ENCODE assay signal across 8 cellular contexts in genomic region chr6:33455051-33455450, GRCh38. TPM values are rescaled to one million over a fixed set of nuclear protein-coding genes. Genes with fewer than 3 reads are reported as not detected.
DNase-seq lines count a peak whose midpoint lies in the region; ATAC-seq, FAIRE-seq and TF ChIP-seq lines count a peak whose summit lies in the region.

No MANE protein-coding gene starts in this region.

- H3K27me3 Mint-ChIP-seq in brain = peaks cover 12% of the 10 kb centered on the region

- no peak overlapping the region for H2BK12ac ChIP-seq in mesenchymal stem cell (ENCODE audit: low read length in 2 of 2)

- H4K8ac ChIP-seq in mesenchymal stem cell (ENCODE audit: low read length) = peak overlapping the region; percentile 20

- peak overlapping the region; percentile 75 for H2AFZ ChIP-seq in mesenchymal stem cell (ENCODE audit: low read depth, low read length)

- TF ChIP-seq CTCF in cardiac muscle cell (IDR thresholded peaks at IDR 0.05; ENCODE audit: low read depth, low read length) = no peak
- no peak for TF ChIP-seq CTCF in brain (conservative IDR thresholded peaks at IDR 0.05)
- TF ChIP-seq CTCF in upper lobe of right lung (IDR thresholded peaks at IDR 0.05) = no peak

- intact Hi-C loops in left cardiac atrium (cut with DNase I) = loop anchor here in 1 of 2 donors (10.0 kb wide), 2 partner anchors 60 to 120 kb away; partner anchors contain the start of gene KIFC1
- intact Hi-C loops in upper lobe of right lung (cut with DNase I) = no loop called here

- 56% methylated on average over 16 of the region's 16 CpGs for WGBS in mesenchymal stem cell

- H3K4me2 ChIP-seq in mesenchymal stem cell (ENCODE audit: low read length, poor library complexity, severe bottlenecking) = peak overlapping the region; percentile 96

- H3K23ac ChIP-seq in mesenchymal stem cell (ENCODE audit: low read length in 2 of 2) = no peak overlapping the region

- no peak overlapping the region for H2BK15ac ChIP-seq in mesenchymal stem cell (ENCODE audit: low read depth, poor library complexity, severe bottlenecking)

- H3K27me3 ChIP-seq in cardiac muscle cell = no peaks in the 10 kb centered on the region
- no peaks in the 10 kb centered on the region for H3K27me3 ChIP-seq in mesenchymal stem cell (ENCODE audit: control insufficient read depth in 1 of 2, insufficient read depth in 1 of 2, low read length in 2 of 2)
- no peaks in the 10 kb centered on the region for H3K27me3 ChIP-seq in upper lobe of right lung

- peaks cover 44% of the 10 kb centered on the region for H3K4me1 Mint-ChIP-seq in brain

- no peak overlapping the region for H3K27ac ChIP-seq in cardiac muscle cell
- H3K27ac ChIP-seq in mesenchymal stem cell (ENCODE audit: low read length, poor library complexity, severe bottlenecking) = no peak overlapping the region
- peak overlapping the region; percentile 86 for H3K27ac ChIP-seq in upper lobe of right lung

- H3K36me3 ChIP-seq in cardiac muscle cell (no peaks in the 10 kb centered on the region), mesenchymal stem cell (ENCODE audit: control insufficient read depth in 1 of 2, insufficient read depth in 2 of 2, low read depth in 1 of 2, low read length in 2 of 2) (peaks cover 24 to 25% of the 10 kb centered on the region in 2 experiments), upper lobe of right lung (no peaks in the 10 kb centered on the region)

- H3K9me3 ChIP-seq in cardiac muscle cell (ENCODE audit: low read depth) = no peaks in the 10 kb centered on the region
- no peaks in the 10 kb centered on the region for H3K9me3 ChIP-seq in mesenchymal stem cell (ENCODE audit: control insufficient read depth, low read length)
- no peaks in the 10 kb centered on the region for H3K9me3 ChIP-seq in upper lobe of right lung

- peak overlapping the region; percentile 3 to 9 for H3K4ac ChIP-seq in mesenchymal stem cell (ENCODE audit: low read depth in 1 of 2, low read length in 2 of 2)

- peak overlapping the region; percentile 74 to 96 (median 88) for H3K27ac Mint-ChIP-seq in brain

- no peak overlapping the region for H4K91ac ChIP-seq in mesenchymal stem cell (ENCODE audit: low read length)

- H2BK5ac ChIP-seq in mesenchymal stem cell (ENCODE audit: low read depth, low read length, poor library complexity, severe bottlenecking) = no peak overlapping the region

- peak overlapping the region; percentile 77 for H3K4me3 ChIP-seq in cardiac muscle cell
- H3K4me3 ChIP-seq in mesenchymal stem cell (ENCODE audit: insufficient read depth in 1 of 2, low read depth in 1 of 2, low read length in 2 of 2) = peak overlapping the region; percentile 87 to 99
- H3K4me3 ChIP-seq in upper lobe of right lung = peak overlapping the region; percentile 95

- peaks cover 0 to 2% (median 0%) of the 10 kb centered on the region in 5 experiments for H3K9me3 Mint-ChIP-seq in brain

- no peak for ATAC-seq in left cardiac atrium
- no peak for ATAC-seq in upper lobe of right lung
- no peak for ATAC-seq in GM18868 (IDR thresholded peaks at IDR 0.05; ENCODE audit: unreplicated experiment)

- peak overlapping the region; percentile 90 to 96 (median 92) for H3K4me3 Mint-ChIP-seq in brain

- no peak overlapping the region for H3K14ac ChIP-seq in mesenchymal stem cell (ENCODE audit: low read length in 2 of 2)

- peaks cover 24% of the 10 kb centered on the region for H3K36me3 Mint-ChIP-seq in brain

- peaks cover 39% of the 10 kb centered on the region for H3K79me1 ChIP-seq in mesenchymal stem cell (replicated peaks; ENCODE audit: low read length, poor library complexity, severe bottlenecking)

- no peak overlapping the region for H2AK5ac ChIP-seq in mesenchymal stem cell (ENCODE audit: low read length, severe bottlenecking)

- no peak for FAIRE-seq in frontal cortex (lab: Jason Lieb, UNC)

- H3K9ac ChIP-seq in mesenchymal stem cell (ENCODE audit: low read length) = peak overlapping the region; percentile 97

- no peak overlapping the region for H3K18ac ChIP-seq in mesenchymal stem cell (ENCODE audit: low read depth in 1 of 2, low read length in 2 of 2)

- no peak for DNase-seq in cardiac muscle cell (ENCODE audit: low read depth in 1 of 2, low spot score in 1 of 2)
- no peak for DNase-seq in left cardiac atrium
- DNase-seq in mesenchymal stem cell = no peak
- DNase-seq in upper lobe of right lung = no peak
- no peak for DNase-seq in frontal cortex (ENCODE audit: low spot score in 2 of 2)
- no peak for DNase-seq in cerebellar nuclear complex (lab: John Stamatoyannopoulos, UW)

- H3K4me1 ChIP-seq in cardiac muscle cell (ENCODE audit: low read depth) = peaks cover 4% of the 10 kb centered on the region
- H3K4me1 ChIP-seq in mesenchymal stem cell (ENCODE audit: control insufficient read depth, insufficient read depth, low read depth, low read length) = peaks cover 7% of the 10 kb centered on the region
- peaks cover 15% of the 10 kb centered on the region for H3K4me1 ChIP-seq in upper lobe of right lung

- H2BK120ac ChIP-seq in mesenchymal stem cell (ENCODE audit: low read depth, low read length) = no peak overlapping the region

RNA-seq across cellular contexts. Expression of gene ZBTB9, which starts 0.7 kb away (rescaled TPM):
- total RNA-seq in cardiac muscle cell = 5.5 and 7.8 TPM in 2 replicates
- 9.5 and 11.2 TPM in 2 replicates for polyA plus RNA-seq in cardiac muscle cell
- 1 to 10 TPM; 4.4 to 5.9 TPM for total RNA-seq in left cardiac atrium
- polyA plus RNA-seq in brain (ENCODE audit: insufficient read depth, low read depth, low replicate concordance) = 10.7 TPM
- 3.6 TPM for polyA plus RNA-seq in mesenchymal stem cell (2013, experiment 1 of 2)
- 3.9 TPM for polyA plus RNA-seq in mesenchymal stem cell (2013, experiment 2 of 2)
- 5.8 TPM for total RNA-seq in upper lobe of right lung
- total RNA-seq in frontal cortex = 9.0 TPM

RNA-seq across cellular contexts. Expression of gene SYNGAP1, which starts 35.2 kb away (rescaled TPM):
- total RNA-seq in cardiac muscle cell (14.9 and 20.2 TPM in 2 replicates), left cardiac atrium (1 to 10 TPM; 9.0 to 9.8 TPM), upper lobe of right lung (23.0 TPM), frontal cortex (35.1 TPM)
- polyA plus RNA-seq in cardiac muscle cell (6.8 and 10.5 TPM in 2 replicates), brain (ENCODE audit: insufficient read depth, low read depth, low replicate concordance) (40.7 TPM)
- polyA plus RNA-seq in mesenchymal stem cell (2013, experiment 1 of 2) = 18.5 TPM
- 19.0 TPM for polyA plus RNA-seq in mesenchymal stem cell (2013, experiment 2 of 2)

RNA-seq across cellular contexts. Expression of gene CUTA, which starts 37.1 kb away (rescaled TPM):
- 304 and 348 TPM in 2 replicates for total RNA-seq in cardiac muscle cell
- polyA plus RNA-seq in cardiac muscle cell = 426 and 501 TPM in 2 replicates
- total RNA-seq in left cardiac atrium = 100 to 1,000 TPM; 114 to 126 TPM
- 837 TPM for polyA plus RNA-seq in brain (ENCODE audit: insufficient read depth, low read depth, low replicate concordance)
- polyA plus RNA-seq in mesenchymal stem cell (2013, experiment 1 of 2) = 472 TPM
- 480 TPM for polyA plus RNA-seq in mesenchymal stem cell (2013, experiment 2 of 2)
- 144 TPM for total RNA-seq in upper lobe of right lung
- total RNA-seq in frontal cortex = 84.8 TPM

RNA-seq across cellular contexts. Expression of gene PHF1, which starts 44.2 kb away (rescaled TPM):
- total RNA-seq in cardiac muscle cell (61.9 and 116 TPM in 2 replicates), left cardiac atrium (10 to 100 TPM; 49.5 to 58.3 TPM), upper lobe of right lung (74.3 TPM), frontal cortex (16.3 TPM)
- polyA plus RNA-seq in cardiac muscle cell (34.5 and 62.1 TPM in 2 replicates), brain (ENCODE audit: insufficient read depth, low read depth, low replicate concordance) (115 TPM)
- 43.1 TPM for polyA plus RNA-seq in mesenchymal stem cell (2013, experiment 1 of 2)
- polyA plus RNA-seq in mesenchymal stem cell (2013, experiment 2 of 2) = 40.9 TPM
